17 cellular contexts compared by ENCODE assay signal in the genomic region with DNA sequence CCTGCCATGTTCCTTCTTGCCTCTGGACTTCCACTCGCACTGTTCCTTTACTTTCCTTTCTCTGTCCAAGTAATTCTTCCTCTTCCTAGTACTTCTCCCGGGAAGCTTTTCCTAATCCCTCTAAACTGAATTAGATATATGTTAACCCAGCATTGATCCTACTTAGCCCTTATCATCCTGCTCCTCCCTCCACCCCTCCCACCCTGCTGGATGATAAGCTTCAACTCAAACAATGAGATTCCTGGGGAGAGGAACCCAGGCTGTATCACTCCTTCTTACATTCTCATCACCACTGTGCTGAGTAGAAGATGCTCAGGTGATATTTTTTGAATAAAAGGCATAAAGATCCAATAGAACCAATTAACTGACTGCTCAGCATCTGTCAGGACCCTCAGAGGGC.
"Had no signal": no experiment of that assay in that cellular context is flagged by ENCODE, and none has a peak within 500 bp of the region (broad histone marks: within the 10 kb centered on the region; RNA-seq: fewer than 3 reads in every experiment).

No MANE protein-coding gene starts in this region.

- H3K4me3 ChIP-seq: esophagus muscularis mucosa, lower lobe of right lung had no signal

- H3K27ac Mint-ChIP-seq: activated naive CD8-positive, alpha-beta T cell; activated T-cell treated with anti-CD3 and anti-CD28 coated beads, Interleukin-2, amount 50 U/mL, for 72 hours; mesothelial cell of epicardium; nephron had no signal

- H3K9me3 Mint-ChIP-seq: activated T-cell treated with anti-CD3 and anti-CD28 coated beads, Interleukin-2, amount 50 U/mL, for 72 hours; mesothelial cell of epicardium; nephron; stimulated activated naive CD8-positive, alpha-beta T cell treated with anti-CD3 and anti-CD28 coated beads, Interleukin-15, amount 100 ng/mL, for 72 hours had no signal

- H3K27me3 ChIP-seq: esophagus muscularis mucosa had no signal

- H3K27ac ChIP-seq: esophagus muscularis mucosa, lower lobe of right lung had no signal

- ATAC-seq: activated T-cell treated with anti-CD3 and anti-CD28 coated beads, Interleukin-2, amount 50 U/mL, for 72 hours; lower lobe of right lung; stimulated activated naive CD8-positive, alpha-beta T cell treated with anti-CD3 and anti-CD28 coated beads, Interleukin-15, amount 100 ng/mL, for 72 hours had no signal

- DNase-seq: activated CD4-positive, alpha-beta T cell treated with anti-CD3 and anti-CD28 coated beads, Interleukin-2, amount 50 U/mL, for 4 hours; activated CD4-positive, CD25-positive, alpha-beta regulatory T cell treated with anti-CD3 and anti-CD28 coated beads, Interleukin-2, amount 50 U/mL, for 72 hours; activated effector memory CD4-positive, alpha-beta T cell treated with anti-CD3 and anti-CD28 coated beads, Interleukin-2, amount 50 U/mL, for 16 hours; activated T-cell treated with anti-CD3 and anti-CD28 coated beads, Interleukin-2, amount 50 U/mL, for 72 hours; effector CD4-positive, alpha-beta T cell; lower lobe of right lung; occipital lobe; posterior cingulate gyrus; stimulated activated CD4-positive, alpha-beta T cell treated with anti-CD3 and anti-CD28 coated beads, Interleukin-12 subunit alpha, Interleukin-12 subunit beta, amount 100 ng/mL, for 4 hours; stimulated activated CD4-positive, alpha-beta T cell treated with anti-CD3 and anti-CD28 coated beads, Interleukin-1b, Interleukin-23, amount 100 ng/mL, for 48 hours; stimulated activated naive CD8-positive, alpha-beta T cell treated with anti-CD3 and anti-CD28 coated beads, Interleukin-15, amount 100 ng/mL, for 72 hours; T-helper 9 cell; trophoblast cell had no signal

- H3K4me1 ChIP-seq: lower lobe of right lung had no signal

- H3K9me3 ChIP-seq: esophagus muscularis mucosa, lower lobe of right lung had no signal
